ENCODE assay signal across 32 cellular contexts in genomic region chr21:30395731-30396130, GRCh38. TPM values are rescaled to one million over a fixed set of nuclear protein-coding genes. Genes with fewer than 3 reads are reported as not detected.
"Had no signal": no experiment of that assay in that cellular context is flagged by ENCODE, and none has a peak within 500 bp of the region (broad histone marks: within the 10 kb centered on the region; RNA-seq: fewer than 3 reads in every experiment).

A gene with protein sequence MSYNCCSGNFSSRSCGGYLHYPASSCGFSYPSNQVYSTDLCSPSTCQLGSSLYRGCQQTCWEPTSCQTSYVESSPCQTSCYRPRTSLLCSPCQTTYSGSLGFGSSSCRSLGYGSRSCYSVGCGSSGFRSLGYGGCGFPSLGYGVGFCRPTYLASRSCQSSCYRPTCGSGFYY (plus strand): TSS chr21:30396031. CDS start chr21:30396087, 56 bp downstream.

- H3K27ac Mint-ChIP-seq: stimulated activated effector memory CD8-positive, alpha-beta T cell treated with anti-CD3 and anti-CD28 coated beads, Interleukin-12 subunit alpha, Interleukin-12 subunit beta, amount 100 ng/mL, for 72 hours; stimulated activated memory B cell treated with anti-CD40 and anti-IgM and Interleukin-4, amounts not matched to agents 10 μg/mL and 1 μg/mL and 100 μg/mL, for 72 hours; stimulated activated naive B cell treated with anti-CD40 and anti-IgM and Interleukin-4, amounts not matched to agents 10 μg/mL and 1 μg/mL and 100 μg/mL, for 72 hours; stimulated activated naive CD8-positive, alpha-beta T cell treated with anti-CD3 and anti-CD28 coated beads, Interleukin-15, amount 100 ng/mL, for 72 hours; stimulated activated naive CD8-positive, alpha-beta T cell treated with anti-CD3 and anti-CD28 coated beads, Interleukin-15, Interleukin-2, amounts not matched to agents 100 ng/mL and 50 ng/mL, for 24 hours; type B pancreatic cell had no signal

- H3K4me1 ChIP-seq: stomach, suprapubic skin, testis, thyroid gland, tibial artery, tibial nerve, transverse colon, upper lobe of left lung, upper lobe of right lung, uterus, vagina had no signal

- H3K36me3 Mint-ChIP-seq: stimulated activated effector memory CD8-positive, alpha-beta T cell treated with anti-CD3 and anti-CD28 coated beads, Interleukin-12 subunit alpha, Interleukin-12 subunit beta, amount 100 ng/mL, for 72 hours; stimulated activated memory B cell treated with anti-CD40 and anti-IgM and Interleukin-4, amounts not matched to agents 10 μg/mL and 1 μg/mL and 100 μg/mL, for 72 hours; stimulated activated naive B cell treated with anti-CD40 and anti-IgM and Interleukin-4, amounts not matched to agents 10 μg/mL and 1 μg/mL and 100 μg/mL, for 72 hours; type B pancreatic cell had no signal

- H3K36me3 ChIP-seq: stomach, suprapubic skin, thoracic aorta, thyroid gland, tibial artery, tibial nerve, transverse colon, upper lobe of left lung, upper lobe of right lung, uterus, vagina had no signal

- H3K27me3 Mint-ChIP-seq: stimulated activated memory B cell treated with anti-CD40 and anti-IgM and Interleukin-4, amounts not matched to agents 10 μg/mL and 1 μg/mL and 100 μg/mL, for 72 hours; stimulated activated naive B cell treated with anti-CD40 and anti-IgM and Interleukin-4, amounts not matched to agents 10 μg/mL and 1 μg/mL and 100 μg/mL, for 72 hours had no signal

- H3K9me3 ChIP-seq: suprapubic skin, testis, thoracic aorta, thyroid gland, transverse colon, upper lobe of left lung, upper lobe of right lung, uterus, vagina had no signal

- H3K27ac ChIP-seq: stomach, suprapubic skin, testis, thoracic aorta, thyroid gland, tibial artery, tibial nerve, transverse colon, upper lobe of left lung, upper lobe of right lung, uterus, vagina had no signal

- DNase-seq: stimulated activated CD4-positive, alpha-beta T cell treated with anti-CD3 and anti-CD28 coated beads, Interleukin-2, amount 100 ng/mL, for 48 hours; stimulated activated CD4-positive, alpha-beta T cell treated with anti-CD3 and anti-CD28 coated beads, Interleukin-4, amount 100 ng/mL, for 1 hour; stimulated activated CD4-positive, alpha-beta T cell treated with anti-CD3 and anti-CD28 coated beads, Interleukin-4, amount 100 ng/mL, for 24 hours; stimulated activated CD4-positive, alpha-beta T cell treated with anti-CD3 and anti-CD28 coated beads, Interleukin-4, amount 100 ng/mL, for 4 hours; stimulated activated CD8-positive, alpha-beta memory T cell treated with anti-CD3 and anti-CD28 coated beads, Interleukin-4, amount 100 ng/mL, for 48 hours; stimulated activated naive B cell treated with anti-CD40 and anti-IgM and Interleukin-4, amounts not matched to agents 10 μg/mL and 1 μg/mL and 100 μg/mL, for 72 hours; stimulated activated naive CD4-positive, alpha-beta T cell; stimulated activated naive CD4-positive, alpha-beta T cell treated with Interleukin-2 at 50 U/mL for 16 hours; stimulated activated naive CD8-positive, alpha-beta T cell treated with anti-CD3 and anti-CD28 coated beads, Interleukin-15, amount 100 ng/mL, for 72 hours; stimulated activated naive CD8-positive, alpha-beta T cell treated with anti-CD3 and anti-CD28 coated beads, Interleukin-15, Interleukin-2, amounts not matched to agents 100 U/mL and 50 U/mL, for 24 hours; stomach; substantia nigra; testis; thyroid gland; tibial artery; transverse colon; trophoblast cell; upper lobe of left lung; upper lobe of right lung; uterus had no signal

- H3K27me3 ChIP-seq: stomach, suprapubic skin, testis, thyroid gland, tibial artery, tibial nerve, transverse colon, upper lobe of left lung, upper lobe of right lung, uterus, vagina had no signal

- H3K9me3 Mint-ChIP-seq: stimulated activated memory B cell treated with anti-CD40 and anti-IgM and Interleukin-4, amounts not matched to agents 10 μg/mL and 1 μg/mL and 100 μg/mL, for 72 hours; stimulated activated naive CD8-positive, alpha-beta T cell treated with anti-CD3 and anti-CD28 coated beads, Interleukin-15, amount 100 ng/mL, for 72 hours; stimulated activated naive CD8-positive, alpha-beta T cell treated with anti-CD3 and anti-CD28 coated beads, Interleukin-15, Interleukin-2, amounts not matched to agents 100 ng/mL and 50 ng/mL, for 24 hours had no signal

- ATAC-seq: stimulated activated effector memory CD8-positive, alpha-beta T cell treated with anti-CD3 and anti-CD28 coated beads, Interleukin-12 subunit alpha, Interleukin-12 subunit beta, amount 100 ng/mL, for 72 hours; stimulated activated memory B cell treated with anti-CD40 and anti-IgM and Interleukin-4, amounts not matched to agents 10 μg/mL and 1 μg/mL and 100 μg/mL, for 72 hours; stimulated activated naive B cell treated with anti-CD40 and anti-IgM and Interleukin-4, amounts not matched to agents 10 μg/mL and 1 μg/mL and 100 μg/mL, for 72 hours; stimulated activated naive CD8-positive, alpha-beta T cell treated with anti-CD3 and anti-CD28 coated beads, Interleukin-15, amount 100 ng/mL, for 72 hours; stimulated activated naive CD8-positive, alpha-beta T cell treated with anti-CD3 and anti-CD28 coated beads, Interleukin-15, Interleukin-2, amounts not matched to agents 100 U/mL and 50 U/mL, for 24 hours; upper lobe of right lung had no signal

- H3K4me3 Mint-ChIP-seq: stimulated activated effector memory CD8-positive, alpha-beta T cell treated with anti-CD3 and anti-CD28 coated beads, Interleukin-12 subunit alpha, Interleukin-12 subunit beta, amount 100 ng/mL, for 72 hours; stimulated activated memory B cell treated with anti-CD40 and anti-IgM and Interleukin-4, amounts not matched to agents 10 μg/mL and 1 μg/mL and 100 μg/mL, for 72 hours; stimulated activated naive B cell treated with anti-CD40 and anti-IgM and Interleukin-4, amounts not matched to agents 10 μg/mL and 1 μg/mL and 100 μg/mL, for 72 hours; stimulated activated naive CD8-positive, alpha-beta T cell treated with anti-CD3 and anti-CD28 coated beads, Interleukin-15, amount 100 ng/mL, for 72 hours; stimulated activated naive CD8-positive, alpha-beta T cell treated with anti-CD3 and anti-CD28 coated beads, Interleukin-15, Interleukin-2, amounts not matched to agents 100 ng/mL and 50 ng/mL, for 24 hours; type B pancreatic cell had no signal

- H3K4me1 Mint-ChIP-seq: stimulated activated effector memory CD8-positive, alpha-beta T cell treated with anti-CD3 and anti-CD28 coated beads, Interleukin-12 subunit alpha, Interleukin-12 subunit beta, amount 100 ng/mL, for 72 hours; stimulated activated memory B cell treated with anti-CD40 and anti-IgM and Interleukin-4, amounts not matched to agents 10 μg/mL and 1 μg/mL and 100 μg/mL, for 72 hours; stimulated activated naive B cell treated with anti-CD40 and anti-IgM and Interleukin-4, amounts not matched to agents 10 μg/mL and 1 μg/mL and 100 μg/mL, for 72 hours; stimulated activated naive CD8-positive, alpha-beta T cell treated with anti-CD3 and anti-CD28 coated beads, Interleukin-15, amount 100 ng/mL, for 72 hours had no signal

- H3K4me3 ChIP-seq: stomach, suprapubic skin, testis, thoracic aorta, thyroid gland, tibial artery, tibial nerve, transverse colon, upper lobe of left lung, upper lobe of right lung, uterus, vagina had no signal

RNA-seq across cellular contexts. Expression of the gene that starts here (rescaled TPM):
- total RNA-seq: stomach, subcutaneous adipose tissue, temporal lobe, testis, thoracic aorta, thyroid gland, tibial nerve, transverse colon, upper lobe of left lung, upper lobe of right lung, ureter, urinary bladder, uterus, vagina had no signal
- polyA plus RNA-seq: stomach, urinary bladder had no signal
